In the genomic region with DNA sequence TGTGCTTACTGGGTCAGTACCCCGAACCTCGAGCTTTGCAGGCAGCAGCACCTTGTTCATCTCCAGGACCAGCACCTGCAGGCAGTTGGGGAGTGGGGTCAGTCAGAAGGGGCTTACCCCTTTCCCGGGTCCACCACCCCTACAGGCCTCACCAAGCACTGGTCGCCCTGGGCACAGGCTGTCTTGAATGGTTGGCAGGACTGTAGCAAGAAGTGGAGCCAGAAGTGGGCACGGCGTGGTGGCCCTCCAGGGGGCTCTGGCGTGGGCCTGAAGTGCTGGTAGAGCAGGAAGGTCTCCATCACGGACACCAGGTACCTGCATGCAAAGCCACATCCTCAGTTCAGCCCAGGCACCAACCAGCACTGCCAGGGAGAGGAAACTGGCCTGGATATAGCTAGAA, we compare ENCODE assay signal across 18 cellular contexts. TPM values are rescaled to one million over a fixed set of nuclear protein-coding genes. Genes with fewer than 3 reads are reported as not detected.
"Had no signal": no experiment of that assay in that cellular context is flagged by ENCODE, and none has a peak within 500 bp of the region (broad histone marks: within the 10 kb centered on the region; RNA-seq: fewer than 3 reads in every experiment).

No MANE protein-coding gene starts in this region.

- H3K36me3 ChIP-seq: neutrophil had no signal

- H3K9me3 Mint-ChIP-seq: activated naive CD4-positive, alpha-beta T cell treated with anti-CD3 and anti-CD28 coated beads, Interleukin-2, amount 50 U/mL, for 72 hours had no signal

- DNase-seq: activated CD4-positive, CD25-positive, alpha-beta regulatory T cell; activated T-cell treated with anti-CD3 and anti-CD28 coated beads, Interleukin-2, amount 50 U/mL, for 1 hour; amygdala; brain microvascular endothelial cell; cerebellar nuclear complex; head of caudate nucleus; left lung; mesendoderm; stimulated activated CD4-positive, alpha-beta T cell treated with anti-CD3 and anti-CD28 coated beads, Interleukin-15, amount 100 ng/mL, for 24 hours; stimulated activated CD4-positive, alpha-beta T cell treated with anti-CD3 and anti-CD28 coated beads, Interleukin-4, amount 100 ng/mL, for 24 hours had no signal

- H3K27ac ChIP-seq: brain microvascular endothelial cell, esophagus muscularis mucosa, left lung, neutrophil had no signal

- H3K4me3 ChIP-seq: esophagus muscularis mucosa had no signal

- H3K9me3 ChIP-seq: esophagus muscularis mucosa, left lung, neutrophil had no signal

- H3K27me3 ChIP-seq: brain microvascular endothelial cell, esophagus muscularis mucosa had no signal

- H3K36me3 Mint-ChIP-seq: activated naive CD4-positive, alpha-beta T cell treated with anti-CD3 and anti-CD28 coated beads, Interleukin-2, amount 50 U/mL, for 72 hours had no signal

- ATAC-seq: activated naive CD4-positive, alpha-beta T cell treated with anti-CD3 and anti-CD28 coated beads, Interleukin-2, amount 50 U/mL, for 72 hours; left lung had no signal

RNA-seq across cellular contexts. Expression of a gene that starts 13.1 kb away (rescaled TPM):
- total RNA-seq: activated naive CD4-positive, alpha-beta T cell treated with anti-CD3 and anti-CD28 coated beads, Interleukin-2, amount 50 U/mL, for 72 hours; dermis microvascular lymphatic vessel endothelial cell; fibroblast of villous mesenchyme; skeletal muscle tissue; T-helper 1 cell treated with Interleukin-12 subunit alpha and Interleukin-12 subunit beta and Interleukin-4 antibody, amounts not matched to agents 30 ng/mL and 1 ng/mL, for 36 hours; urinary bladder had no signal

RNA-seq across cellular contexts. Expression of a gene that starts 21.6 kb away (rescaled TPM):
- total RNA-seq: activated naive CD4-positive, alpha-beta T cell treated with anti-CD3 and anti-CD28 coated beads, Interleukin-2, amount 50 U/mL, for 72 hours; dermis microvascular lymphatic vessel endothelial cell; esophagus muscularis mucosa; fibroblast of villous mesenchyme; skeletal muscle tissue; T-helper 1 cell treated with Interleukin-12 subunit alpha and Interleukin-12 subunit beta and Interleukin-4 antibody, amounts not matched to agents 30 ng/mL and 1 ng/mL, for 36 hours; urinary bladder had no signal
